In genomic region chr7:15561840-15562239, GRCh38 we compare ENCODE assay signal across 9 cellular contexts. TPM values are rescaled to one million over a fixed set of nuclear protein-coding genes. Genes with fewer than 3 reads are reported as not detected.
DNase-seq lines count a peak whose midpoint lies in the region; ATAC-seq and TF ChIP-seq lines count a peak whose summit lies in the region.
"Had no signal": no experiment of that assay in that cellular context is flagged by ENCODE, and none has a peak within 500 bp of the region (broad histone marks: within the 10 kb centered on the region; RNA-seq: fewer than 3 reads in every experiment).

Gene AGMO, minus strand, starts transcription at chr7:15562015.

- in situ Hi-C loops in SK-MEL-5 (cut with HindIII; ENCODE audit: low pct_unique_long_range_greater_than_20kb, low sequenced_read_pairs) = no loop called here

- intact Hi-C loops in ovary (cut with DNase I) = no loop called here

- no peaks in the 10 kb centered on the region for H3K27me3 Mint-ChIP-seq in progenitor cell of endocrine pancreas
- H3K27me3 Mint-ChIP-seq in stimulated activated memory B cell treated with anti-CD40 and anti-IgM and Interleukin-4, amounts not matched to agents 10 μg/mL and 1 μg/mL and 100 μg/mL, for 72 hours = no peaks in the 10 kb centered on the region
- H3K27me3 Mint-ChIP-seq in naive thymus-derived CD8-positive, alpha-beta T cell = no peaks in the 10 kb centered on the region
- H3K27me3 Mint-ChIP-seq: central memory CD8-positive, alpha-beta T cell had no signal

- peak; percentile 43 for ATAC-seq in gastroesophageal sphincter
- ATAC-seq in HG03565 (IDR thresholded peaks at IDR 0.05; ENCODE audit: unreplicated experiment) = no peak
- no peak for ATAC-seq in stimulated activated memory B cell treated with anti-CD40 and anti-IgM and Interleukin-4, amounts not matched to agents 10 μg/mL and 1 μg/mL and 100 μg/mL, for 72 hours
- no peak for ATAC-seq in naive thymus-derived CD8-positive, alpha-beta T cell

- peak in 1 of 4 experiments; percentile 20 for TF ChIP-seq CTCF in gastroesophageal sphincter (IDR thresholded peaks at IDR 0.05)
- TF ChIP-seq CTCF in ovary (IDR thresholded peaks at IDR 0.05) = no peak
- no peak for TF ChIP-seq CTCF in progenitor cell of endocrine pancreas (IDR thresholded peaks at IDR 0.05; ENCODE audit: unreplicated experiment)

- no peaks in the 10 kb centered on the region for H3K9me3 Mint-ChIP-seq in progenitor cell of endocrine pancreas (ENCODE audit: low read depth)
- H3K9me3 Mint-ChIP-seq in stimulated activated memory B cell treated with anti-CD40 and anti-IgM and Interleukin-4, amounts not matched to agents 10 μg/mL and 1 μg/mL and 100 μg/mL, for 72 hours = no peaks in the 10 kb centered on the region
- peaks cover 0 to 10% (median 0%) of the 10 kb centered on the region in 9 donors for H3K9me3 Mint-ChIP-seq in naive thymus-derived CD8-positive, alpha-beta T cell
- H3K9me3 Mint-ChIP-seq: central memory CD8-positive, alpha-beta T cell had no signal

- H3K36me3 ChIP-seq in gastroesophageal sphincter (no peaks in the 10 kb centered on the region), ovary (no peaks in the 10 kb centered on the region)

- TF ChIP-seq EP300 in gastroesophageal sphincter (IDR thresholded peaks at IDR 0.05) (no peak), ovary (IDR thresholded peaks at IDR 0.05) (no peak)

- H3K9me3 ChIP-seq in gastroesophageal sphincter = peaks cover 0 to 6% (median 0%) of the 10 kb centered on the region in 3 donors
- H3K9me3 ChIP-seq in ovary = no peaks in the 10 kb centered on the region

- POLR2A ChIA-PET in naive thymus-derived CD8-positive, alpha-beta T cell (lab: Charles Lee) = no interaction called here

- H3K27ac ChIP-seq in gastroesophageal sphincter (peak within 1 kb of the TSS; percentile 12 to 54 (median 48)), ovary (no peak within 1 kb of the TSS)

- DNase-seq in ELR (ENCODE audit: low read depth) = peak; percentile 19
- DNase-seq in SK-MEL-5 (ENCODE audit: low read depth, low spot score) = peak; percentile 83
- peak; percentile 13 to 59 (median 34) for DNase-seq in ovary
- DNase-seq in progenitor cell of endocrine pancreas (ENCODE audit: low spot score, unreplicated experiment) = no peak
- DNase-seq in naive thymus-derived CD8-positive, alpha-beta T cell = no peak

- H3K27ac Mint-ChIP-seq in progenitor cell of endocrine pancreas = no peak within 1 kb of the TSS
- no peak within 1 kb of the TSS for H3K27ac Mint-ChIP-seq in stimulated activated memory B cell treated with anti-CD40 and anti-IgM and Interleukin-4, amounts not matched to agents 10 μg/mL and 1 μg/mL and 100 μg/mL, for 72 hours
- no peak within 1 kb of the TSS for H3K27ac Mint-ChIP-seq in naive thymus-derived CD8-positive, alpha-beta T cell

- H3K36me3 Mint-ChIP-seq in progenitor cell of endocrine pancreas (ENCODE audit: insufficient read depth) = no peaks in the 10 kb centered on the region
- H3K36me3 Mint-ChIP-seq in stimulated activated memory B cell treated with anti-CD40 and anti-IgM and Interleukin-4, amounts not matched to agents 10 μg/mL and 1 μg/mL and 100 μg/mL, for 72 hours = no peaks in the 10 kb centered on the region
- no peaks in the 10 kb centered on the region for H3K36me3 Mint-ChIP-seq in naive thymus-derived CD8-positive, alpha-beta T cell

- H3K4me3 ChIP-seq in gastroesophageal sphincter (peak within 1 kb of the TSS in 1 of 2 donors; percentile 6), ovary (no peak within 1 kb of the TSS)

- no peak for TF ChIP-seq POLR2A in gastroesophageal sphincter (IDR thresholded peaks at IDR 0.05)
- no peak for TF ChIP-seq POLR2A in ovary (IDR thresholded peaks at IDR 0.05)

- H3K27me3 ChIP-seq in gastroesophageal sphincter (no peaks in the 10 kb centered on the region), ovary (no peaks in the 10 kb centered on the region)

- 47 to 52% methylated on average over 4 to 5 of the region's 5 CpGs for WGBS in gastroesophageal sphincter (ENCODE audit: low coverage in 1 of 2), 2 donors
- WGBS in ovary, 3 donors = 59 to 65% (median 65%) methylated on average over 5 of the region's 5 CpGs

- H3K4me3 Mint-ChIP-seq in progenitor cell of endocrine pancreas (ENCODE audit: low read depth) = no peak within 1 kb of the TSS
- H3K4me3 Mint-ChIP-seq in stimulated activated memory B cell treated with anti-CD40 and anti-IgM and Interleukin-4, amounts not matched to agents 10 μg/mL and 1 μg/mL and 100 μg/mL, for 72 hours = no peak within 1 kb of the TSS
- H3K4me3 Mint-ChIP-seq in naive thymus-derived CD8-positive, alpha-beta T cell = no peak within 1 kb of the TSS
- H3K4me3 Mint-ChIP-seq: central memory CD8-positive, alpha-beta T cell had no signal

- H3K4me1 Mint-ChIP-seq in progenitor cell of endocrine pancreas (ENCODE audit: low read depth) = peaks cover 2% of the 10 kb centered on the region
- no peaks in the 10 kb centered on the region for H3K4me1 Mint-ChIP-seq in stimulated activated memory B cell treated with anti-CD40 and anti-IgM and Interleukin-4, amounts not matched to agents 10 μg/mL and 1 μg/mL and 100 μg/mL, for 72 hours
- H3K4me1 Mint-ChIP-seq in naive thymus-derived CD8-positive, alpha-beta T cell = no peaks in the 10 kb centered on the region
- H3K4me1 Mint-ChIP-seq: central memory CD8-positive, alpha-beta T cell had no signal

- H3K4me1 ChIP-seq in gastroesophageal sphincter (peaks cover 0 to 19% (median 2%) of the 10 kb centered on the region in 3 donors), ovary (ENCODE audit: insufficient read depth) (peaks cover 2% of the 10 kb centered on the region)

RNA-seq across cellular contexts. Expression of gene AGMO, which starts in this region (rescaled TPM):
- total RNA-seq in SK-MEL-5 (2014; rRNA removed; shearing (Covaris generic)) = 1.0 and 2.7 TPM in 2 replicates
- polyA plus RNA-seq in SK-MEL-5 (2015; cell fraction: cytosol; rRNA removed) = 1.2 and 1.3 TPM in 2 replicates
- 0.19 and 0.30 TPM in 2 replicates for polyA plus RNA-seq in SK-MEL-5 (2015; cell fraction: nucleus; rRNA removed)
- total RNA-seq in gastroesophageal sphincter (under 1 TPM in 3 of 4 donors, not detected in 1; 0.27 to 0.77 (median 0.64) TPM), ovary (under 1 TPM in 3 of 7 donors, not detected in 4; 0.15 to 0.42 (median 0.33) TPM), progenitor cell of endocrine pancreas (0.19 and 0.27 TPM in 2 replicates)
- polyA plus RNA-seq in ovary = under 1 TPM; 0.27 to 0.44 TPM
- total RNA-seq in naive thymus-derived CD8-positive, alpha-beta T cell = not detected
- polyA plus RNA-seq in naive thymus-derived CD8-positive, alpha-beta T cell = not detected

Comparison
In these comparisons a context has a peak if more than half of its experiments do, and no peak if none do; other contexts are left out.
1. Peak in ATAC-seq and H3K27ac ChIP-seq in gastroesophageal sphincter; RNA of the gene not detected or under 1 TPM.
2. Peak in DNase-seq in ovary; RNA of the gene not detected or under 1 TPM.
3. DNase-seq: peak in ELR (single experiment) and SK-MEL-5 (single experiment); none in progenitor cell of endocrine pancreas (single experiment) and naive thymus-derived CD8-positive, alpha-beta T cell (0 of 10).